In genomic region chr6:37222125-37222967, GRCh38 we compare ENCODE assay signal across 8 cellular contexts. TPM values are rescaled to one million over a fixed set of nuclear protein-coding genes. Genes with fewer than 3 reads are reported as not detected.
DNase-seq lines count a peak whose midpoint lies in the region; ATAC-seq and TF ChIP-seq lines count a peak whose summit lies in the region.

No MANE protein-coding gene starts in this region.

- H3K9me3 Mint-ChIP-seq in activated naive CD8-positive, alpha-beta T cell treated with anti-CD3 and anti-CD28 coated beads, Interleukin-2, amount 50 U/mL, for 24 hours: no peaks in the 10 kb centered on the region

- peak overlapping the region; percentile 34 to 87 (median 71) for H3K4me3 ChIP-seq in heart right ventricle
- peak overlapping the region; percentile 69 for H3K4me3 ChIP-seq in trophoblast cell (ENCODE audit: low read depth, low read length)
- H3K4me3 ChIP-seq in vagina: peak overlapping the region; percentile 60 to 61

- peak overlapping the region in 7 of 10 donors; percentile 15 to 69 (median 39) for H3K27ac ChIP-seq in heart right ventricle
- H3K27ac ChIP-seq in trophoblast cell (ENCODE audit: low read depth, low read length): peak overlapping the region; percentile 60
- peak overlapping the region; percentile 74 for H3K27ac ChIP-seq in vagina

- ATAC-seq in HG02571 (IDR thresholded peaks at IDR 0.05; ENCODE audit: unreplicated experiment) (peak; percentile 86), SK-N-SH treated with all-trans-retinoic acid at 6 μM for 48 hours (peak; percentile 98), heart right ventricle (peak; percentile 93 to 97 (median 94))
- ATAC-seq in activated naive CD8-positive, alpha-beta T cell treated with anti-CD3 and anti-CD28 coated beads, Interleukin-2, amount 50 U/mL, for 24 hours: peak; percentile 99

- intact Hi-C loops in heart right ventricle (cut with DNase I) (no loop called here), vagina (cut with DNase I) (no loop called here)

- DNase-seq in GM10248 (ENCODE audit: extremely low spot score): peak; percentile 89
- peak; percentile 94 for DNase-seq in NAMALWA (ENCODE audit: low spot score)
- peak; percentile 76 for DNase-seq in activated naive CD8-positive, alpha-beta T cell treated with anti-CD3 and anti-CD28 coated beads, Interleukin-2, amount 50 U/mL, for 24 hours
- peak; percentile 67 to 75 for DNase-seq in heart right ventricle
- peak; percentile 97 to 99 for DNase-seq in trophoblast cell
- no peak for DNase-seq in vagina (ENCODE audit: extremely low spot score in 2 of 2)

- no peak overlapping the region for H2BK12ac ChIP-seq in trophoblast cell (ENCODE audit: low read length)

- no peaks in the 10 kb centered on the region for H3K27me3 Mint-ChIP-seq in activated naive CD8-positive, alpha-beta T cell treated with anti-CD3 and anti-CD28 coated beads, Interleukin-2, amount 50 U/mL, for 24 hours

- H3K27me3 ChIP-seq in heart right ventricle: no peaks in the 10 kb centered on the region
- H3K27me3 ChIP-seq in trophoblast cell (ENCODE audit: insufficient read depth, low read length): no peaks in the 10 kb centered on the region
- no peaks in the 10 kb centered on the region for H3K27me3 ChIP-seq in vagina

- H3K27ac Mint-ChIP-seq in activated naive CD8-positive, alpha-beta T cell treated with anti-CD3 and anti-CD28 coated beads, Interleukin-2, amount 50 U/mL, for 24 hours: no peak overlapping the region

- peak overlapping the region; percentile 11 for H2BK5ac ChIP-seq in trophoblast cell (ENCODE audit: low read depth, low read length, poor library complexity)

- no peak overlapping the region for H3K23ac ChIP-seq in trophoblast cell (ENCODE audit: low read length)

- no peak overlapping the region for H3K18ac ChIP-seq in trophoblast cell (ENCODE audit: low read length)

- H2BK120ac ChIP-seq in trophoblast cell (ENCODE audit: insufficient read depth, low read length, poor library complexity): no peak overlapping the region

- H3K9ac ChIP-seq in trophoblast cell (ENCODE audit: low read length): no peak overlapping the region

- no peaks in the 10 kb centered on the region for H3K36me3 Mint-ChIP-seq in activated naive CD8-positive, alpha-beta T cell treated with anti-CD3 and anti-CD28 coated beads, Interleukin-2, amount 50 U/mL, for 24 hours (ENCODE audit: low read depth)

- peak overlapping the region; percentile 74 for H3K4me2 ChIP-seq in trophoblast cell (ENCODE audit: low read length)

- peak overlapping the region; percentile 75 for H3K4me3 Mint-ChIP-seq in activated naive CD8-positive, alpha-beta T cell treated with anti-CD3 and anti-CD28 coated beads, Interleukin-2, amount 50 U/mL, for 24 hours

- POLR2A ChIA-PET in GM10248 (lab: Yijun Ruan, JAX): interaction anchor here (1.1 kb wide), 1 partner anchor 236 kb away, joined by 3 read pairs; the partner anchor contains the start of gene MTCH1

- H2AFZ ChIP-seq in trophoblast cell (ENCODE audit: insufficient read depth, low read length, poor library complexity): peak overlapping the region; percentile 78

- H3K36me3 ChIP-seq in heart right ventricle (no peaks in the 10 kb centered on the region), trophoblast cell (ENCODE audit: control insufficient read depth in 1 of 2, insufficient read depth in 2 of 2, low read length in 2 of 2) (no peaks in the 10 kb centered on the region), vagina (no peaks in the 10 kb centered on the region)

- no peak for TF ChIP-seq CTCF in GM10248 (IDR thresholded peaks at IDR 0.05; ENCODE audit: control extremely low read depth, extremely low read depth, low read depth, missing control alignments)
- TF ChIP-seq CTCF in heart right ventricle (IDR thresholded peaks at IDR 0.05): peak in 1 of 9 donors; percentile 18
- no peak for TF ChIP-seq CTCF in vagina (IDR thresholded peaks at IDR 0.05)

- no peaks in the 10 kb centered on the region for H3K9me3 ChIP-seq in heart right ventricle
- H3K9me3 ChIP-seq in trophoblast cell (ENCODE audit: insufficient read depth, low read depth, low read length): no peaks in the 10 kb centered on the region
- H3K9me3 ChIP-seq in vagina: no peaks in the 10 kb centered on the region

- no peak overlapping the region for H4K91ac ChIP-seq in trophoblast cell (ENCODE audit: low read depth, low read length)

- 0 to 1% methylated on average over 39 of the region's 39 CpGs for WGBS in heart right ventricle, 2 donors
- no CpG with 5 or more reads among the region's 39 CpGs for WGBS in trophoblast cell (ENCODE audit: extremely low coverage, insufficient coverage, insufficient read length)

- CTCF ChIA-PET in GM10248 (lab: Yijun Ruan, JAX): interaction anchor here (1.0 to 8.2 kb wide), 5 partner anchors 12 to 204 kb away, joined by 3 to 75 read pairs (median 4); no protein-coding TSS in a partner anchor

- no peak overlapping the region for H2AK5ac ChIP-seq in trophoblast cell (ENCODE audit: low read length)

- no peak overlapping the region for H3K4ac ChIP-seq in trophoblast cell (ENCODE audit: low read depth, low read length)

- peak overlapping the region; percentile 25 for H3K14ac ChIP-seq in trophoblast cell (ENCODE audit: low read length)

- peaks cover 4% of the 10 kb centered on the region for H3K79me1 ChIP-seq in trophoblast cell (ENCODE audit: low read length)

- TF ChIP-seq POLR2A in vagina (IDR thresholded peaks at IDR 0.05): no peak

- H4K12ac ChIP-seq in trophoblast cell (ENCODE audit: low read depth, low read length): no peak overlapping the region

- peaks cover 14% of the 10 kb centered on the region for H3K4me1 Mint-ChIP-seq in activated naive CD8-positive, alpha-beta T cell treated with anti-CD3 and anti-CD28 coated beads, Interleukin-2, amount 50 U/mL, for 24 hours

- H3K4me1 ChIP-seq in heart right ventricle (peaks cover 0 to 44% (median 9%) of the 10 kb centered on the region in 9 donors), trophoblast cell (ENCODE audit: control insufficient read depth in 1 of 2, insufficient read depth in 2 of 2, low read length in 2 of 2) (peaks cover 0 to 5% of the 10 kb centered on the region in 2 experiments), vagina (peaks cover 13% of the 10 kb centered on the region)

- H3K79me2 ChIP-seq in trophoblast cell (ENCODE audit: control insufficient read depth, insufficient read depth, low read length, poor library complexity): no peaks in the 10 kb centered on the region

- H4K8ac ChIP-seq in trophoblast cell (ENCODE audit: low read depth, low read length): peak overlapping the region; percentile 64

TF ChIP-seq in SK-N-SH treated with all-trans-retinoic acid at 6 μM for 48 hours, 23 proteins besides CTCF, POLR2A, EP300 and RAD21 (continues in another document):
- TF ChIP-seq TSHZ2 (CRISPR knock-in tag; IDR thresholded peaks at IDR 0.05) (no peak), ZFP30 (CRISPR knock-in tag; IDR thresholded peaks at IDR 0.05) (no peak), CSDC2 (CRISPR knock-in tag; IDR thresholded peaks at IDR 0.05) (no peak), TCF4 (CRISPR knock-in tag; IDR thresholded peaks at IDR 0.05; ENCODE audit: borderline replicate concordance) (peak; percentile 38; the same call in 1 of the 2 replicates), TOX (CRISPR knock-in tag; IDR thresholded peaks at IDR 0.05; ENCODE audit: borderline replicate concordance) (no peak), PATZ1 (CRISPR knock-in tag; IDR thresholded peaks at IDR 0.05; ENCODE audit: borderline replicate concordance) (peak; percentile 76; the same call in 1 of the 2 replicates), ESRRG (CRISPR knock-in tag; IDR thresholded peaks at IDR 0.05) (no peak)

RNA-seq across cellular contexts. Expression of gene TBC1D22B, which starts 35.2 kb away (rescaled TPM):
- total RNA-seq in heart right ventricle: 1 to 10 TPM; 5.4 to 8.1 (median 6.6) TPM
- 1 to 10 TPM; 5.0 to 5.8 TPM for polyA plus RNA-seq in heart right ventricle
- 8.4 TPM in 2 replicates for polyA plus RNA-seq in trophoblast cell (2013)
- total RNA-seq in vagina: 12.5 TPM

RNA-seq across cellular contexts. Expression of gene TMEM217, which starts 35.6 kb away (rescaled TPM):
- total RNA-seq in heart right ventricle (1 to 10 TPM in 1 of 10 donors, under 1 TPM in 7, not detected in 2; 0.20 to 1.1 (median 0.41) TPM), vagina (not detected)
- under 1 TPM; 0.29 to 0.64 TPM for polyA plus RNA-seq in heart right ventricle
- polyA plus RNA-seq in trophoblast cell (2013): 1.7 and 2.2 TPM in 2 replicates

RNA-seq across cellular contexts. Expression of gene PIM1, which starts 52.4 kb away (rescaled TPM):
- total RNA-seq in heart right ventricle (100 to 1,000 TPM in 1 of 10 donors, 10 to 100 TPM in 7, 1 to 10 TPM in 2; 9.2 to 106 (median 18.0) TPM), vagina (74.2 TPM)
- polyA plus RNA-seq in heart right ventricle: 10 to 100 TPM in 1 of 2 donors, 1 to 10 TPM in 1; 9.4 to 10.8 TPM
- 11.8 and 13.2 TPM in 2 replicates for polyA plus RNA-seq in trophoblast cell (2013)

Comparison
In these comparisons a context has a peak if more than half of its experiments do, and no peak if none do; other contexts are left out.
1. DNase-seq: peak in GM10248 (single experiment), NAMALWA (single experiment), activated naive CD8-positive, alpha-beta T cell treated with anti-CD3 and anti-CD28 coated beads, Interleukin-2, amount 50 U/mL, for 24 hours (single experiment), heart right ventricle (2 of 2) and trophoblast cell (2 of 2); none in vagina (0 of 2).
2. Peak in every context shown above with its lines, with median percentiles within 50 percentile points of each other: ATAC-seq, H3K27ac ChIP-seq and H3K4me3 ChIP-seq.